Comparison of ENCODE assay signal across 10 cellular contexts in genomic region chr6:167150815-167151557, GRCh38. TPM values are rescaled to one million over a fixed set of nuclear protein-coding genes. Genes with fewer than 3 reads are reported as not detected.
DNase-seq lines count a peak whose midpoint lies in the region; ATAC-seq and TF ChIP-seq lines count a peak whose summit lies in the region.
"Had no signal": no experiment of that assay in that cellular context is flagged by ENCODE, and none has a peak within 500 bp of the region (broad histone marks: within the 10 kb centered on the region; RNA-seq: fewer than 3 reads in every experiment).

No MANE protein-coding gene starts in this region.

- no peak overlapping the region for H3K4me3 ChIP-seq in CD8-positive, alpha-beta T cell (ENCODE audit: low read depth, low read length)
- H3K4me3 ChIP-seq in HUES6 (ENCODE audit: low read depth, low read length) (no peak overlapping the region), H7 (ENCODE audit: insufficient read depth, low read depth, low read length) (no peak overlapping the region), MM.1S (ENCODE audit: low read length) (no peak overlapping the region)

- H3K4me2 ChIP-seq in MM.1S (ENCODE audit: low read depth, low read length): no peak overlapping the region

- no peaks in the 10 kb centered on the region for H3K9me3 Mint-ChIP-seq in CD8-positive, alpha-beta T cell
- H3K9me3 Mint-ChIP-seq in nephron progenitor cell: no peaks in the 10 kb centered on the region

- H2AFZ ChIP-seq in MM.1S (ENCODE audit: low read length): no peak overlapping the region

- no peak overlapping the region for H3K4me3 Mint-ChIP-seq in CD8-positive, alpha-beta T cell
- no peak overlapping the region for H3K4me3 Mint-ChIP-seq in nephron progenitor cell

- TF ChIP-seq CTCF in CD8-positive, alpha-beta T cell (IDR thresholded peaks at IDR 0.05): no peak
- TF ChIP-seq CTCF in nephron progenitor cell (IDR thresholded peaks at IDR 0.05) (no peak), MM.1S (IDR thresholded peaks at IDR 0.05; ENCODE audit: low read length) (no peak)

- no peaks in the 10 kb centered on the region for H3K4me1 ChIP-seq in CD8-positive, alpha-beta T cell (ENCODE audit: insufficient read depth, low read length)
- peaks cover 37% of the 10 kb centered on the region for H3K4me1 ChIP-seq in HUES6 (ENCODE audit: control insufficient read depth, insufficient read depth, low read length)
- no peaks in the 10 kb centered on the region for H3K4me1 ChIP-seq in MM.1S (ENCODE audit: low read length)

- no peaks in the 10 kb centered on the region for H4K20me1 ChIP-seq in MM.1S (ENCODE audit: insufficient read depth, low read length)

- no peaks in the 10 kb centered on the region for H3F3A ChIP-seq in MM.1S (ENCODE audit: insufficient read depth, low read length)

- intact Hi-C loops in CD8-positive, alpha-beta T cell (cut with DNase I, micrococcal nuclease): no loop called here

- CTCF ChIA-PET in CD8-positive, alpha-beta T cell (lab: Charles Lee): interaction anchor here (1.7 to 2.2 kb wide), 2 partner anchors 10 to 376 kb away, joined by 6 to 7 read pairs; no protein-coding TSS in a partner anchor

- H3K27ac Mint-ChIP-seq in CD8-positive, alpha-beta T cell: peak overlapping the region; percentile 1
- H3K27ac Mint-ChIP-seq in nephron progenitor cell: no peak overlapping the region

- POLR2A ChIA-PET in CD8-positive, alpha-beta T cell (lab: Charles Lee): no interaction called here

- H3K27ac ChIP-seq in CD8-positive, alpha-beta T cell (ENCODE audit: low read depth, low read length): no peak overlapping the region
- H3K27ac ChIP-seq in HUES6 (ENCODE audit: low read depth, low read length) (peak overlapping the region; percentile 63; the same call in 1 of the 2 replicates), MM.1S (ENCODE audit: low read length) (no peak overlapping the region)

- H3K9me2 ChIP-seq in MM.1S (replicated peaks; ENCODE audit: insufficient read depth, low read length): no peaks in the 10 kb centered on the region

- no peak for DNase-seq in CD8-positive, alpha-beta T cell
- DNase-seq in nephron progenitor cell (no peak), H7 (no peak), MM.1S (no peak), NCI-H2107 treated with DMSO at 0.1 percent for 48 hours (lab: John Stamatoyannopoulos, UW; ENCODE audit: unreplicated experiment) (no peak)

- H3K36me3 ChIP-seq in CD8-positive, alpha-beta T cell (ENCODE audit: insufficient read depth, low read length): no peaks in the 10 kb centered on the region
- H3K36me3 ChIP-seq in HUES6 (ENCODE audit: control insufficient read depth, insufficient read depth, low read length): no peaks in the 10 kb centered on the region
- no peaks in the 10 kb centered on the region for H3K36me3 ChIP-seq in H7 (replicated peaks; ENCODE audit: control insufficient read depth, insufficient read depth, low read length)
- H3K36me3 ChIP-seq in MM.1S (replicated peaks; ENCODE audit: insufficient read depth, low read length): no peaks in the 10 kb centered on the region

- no peaks in the 10 kb centered on the region for H3K9me3 ChIP-seq in CD8-positive, alpha-beta T cell (ENCODE audit: low read length)
- H3K9me3 ChIP-seq in HUES6 (ENCODE audit: control insufficient read depth, insufficient read depth, low read depth, low read length) (peaks cover 6% of the 10 kb centered on the region; the same call in 1 of the 2 replicates), MM.1S (replicated peaks; ENCODE audit: insufficient read depth, low read length) (no peaks in the 10 kb centered on the region)

- H3K27me3 ChIP-seq in CD8-positive, alpha-beta T cell (ENCODE audit: insufficient read depth, low read length): no peaks in the 10 kb centered on the region
- H3K27me3 ChIP-seq in HUES6 (ENCODE audit: control insufficient read depth, insufficient read depth, low read length) (peaks cover 15% of the 10 kb centered on the region; the same call in 1 of the 2 replicates), H7 (ENCODE audit: control insufficient read depth, insufficient read depth, low read length) (no peaks in the 10 kb centered on the region), MM.1S (replicated peaks; ENCODE audit: insufficient read depth, low read length) (no peaks in the 10 kb centered on the region)

- H3K4me1 Mint-ChIP-seq in CD8-positive, alpha-beta T cell (ENCODE audit: low read depth): peaks cover 16% of the 10 kb centered on the region
- peaks cover 32% of the 10 kb centered on the region for H3K4me1 Mint-ChIP-seq in nephron progenitor cell

- no peaks in the 10 kb centered on the region for H3K36me3 Mint-ChIP-seq in CD8-positive, alpha-beta T cell
- H3K36me3 Mint-ChIP-seq in nephron progenitor cell (ENCODE audit: low read depth): no peaks in the 10 kb centered on the region

- peak; percentile 38 for ATAC-seq in CD8-positive, alpha-beta T cell
- peak; percentile 51 for ATAC-seq in GM18870 (IDR thresholded peaks at IDR 0.05; ENCODE audit: unreplicated experiment)
- ATAC-seq in HG02642 (IDR thresholded peaks at IDR 0.05; ENCODE audit: poor library complexity, unreplicated experiment): peak; percentile 57

- no peaks in the 10 kb centered on the region for H3K79me2 ChIP-seq in MM.1S (ENCODE audit: low read length)

- H3K9ac ChIP-seq in HUES6 (ENCODE audit: low read length): peak overlapping the region; percentile 56
- H3K9ac ChIP-seq in MM.1S (ENCODE audit: low read length): no peak overlapping the region

- H3K27me3 Mint-ChIP-seq in CD8-positive, alpha-beta T cell (ENCODE audit: low read depth): no peaks in the 10 kb centered on the region
- peaks cover 39% of the 10 kb centered on the region for H3K27me3 Mint-ChIP-seq in nephron progenitor cell (ENCODE audit: low read depth, poor library complexity)

RNA-seq across cellular contexts. Expression of gene GPR31, which starts 6.8 kb away (rescaled TPM):
- not detected for total RNA-seq in CD8-positive, alpha-beta T cell
- not detected in 2 replicates for total RNA-seq in H7 (2014; rRNA removed; shearing (Covaris generic))
- total RNA-seq: Daoy, MCF 10A had no signal

RNA-seq across cellular contexts. Expression of gene CCR6, which starts 28.1 kb away (rescaled TPM):
- total RNA-seq in CD8-positive, alpha-beta T cell: 10 to 100 TPM in 1 of 2 experiments, 1 to 10 TPM in 1; 7.6 to 10.3 TPM
- total RNA-seq in H7 (2014; rRNA removed; shearing (Covaris generic)): not detected in 2 replicates
- total RNA-seq: Daoy, MCF 10A had no signal
